Comparison of ENCODE assay signal across 7 cellular contexts in genomic region chr12:50070314-50071060, GRCh38. TPM values are rescaled to one million over a fixed set of nuclear protein-coding genes. Genes with fewer than 3 reads are reported as not detected.
A peak's percentile ranks its signal among the peaks of the same experiment; 100 is the strongest.
DNase-seq lines count a peak whose midpoint lies in the region; ATAC-seq and TF ChIP-seq lines count a peak whose summit lies in the region.

No MANE protein-coding gene starts in this region.

- no peaks in the 10 kb centered on the region for H3K36me3 ChIP-seq in skeletal muscle tissue (ENCODE audit: control insufficient read depth in 3 of 3, insufficient read depth in 3 of 3, low read length in 3 of 3)

- no peaks in the 10 kb centered on the region for H3K9me3 ChIP-seq in skeletal muscle tissue (ENCODE audit: control insufficient read depth in 3 of 3, low read length in 3 of 3)

- TF ChIP-seq CTCF in GM12872 (IDR thresholded peaks at IDR 0.05; ENCODE audit: insufficient read depth, low read depth, low read length) (peak; percentile 98), astrocyte of the spinal cord (IDR thresholded peaks at IDR 0.05; ENCODE audit: low read depth, low read length) (peak; percentile 98)

- H3K9ac ChIP-seq in skeletal muscle tissue (ENCODE audit: low read depth in 1 of 3, low read length in 3 of 3): peak overlapping the region in 1 of 3 donors; percentile 25

- DNase-seq in NCI-H1417 treated with DMSO at 0.1 percent for 48 hours (lab: John Stamatoyannopoulos, UW) (peak; percentile 16), T-helper 2 cell (peak in 3 of 5 experiments; percentile 47 to 65 (median 50)), astrocyte of the spinal cord (ENCODE audit: low read depth, low spot score) (peak; percentile 83), iPS-NIHi11 (ENCODE audit: low spot score) (peak; percentile 77)

- peaks cover 8 to 14% (median 11%) of the 10 kb centered on the region in 3 donors for H3K4me1 ChIP-seq in skeletal muscle tissue (ENCODE audit: control insufficient read depth in 3 of 3, insufficient read depth in 3 of 3, low read length in 3 of 3)

- ATAC-seq in HG03354 (IDR thresholded peaks at IDR 0.05; ENCODE audit: poor library complexity, severe bottlenecking, unreplicated experiment): no peak

- in situ Hi-C loops in astrocyte of the spinal cord (cut with HindIII; ENCODE audit: low sequenced_read_pairs): no loop called here

- no peak overlapping the region for H3K27ac ChIP-seq in skeletal muscle tissue (ENCODE audit: low read depth, low read length)

- no peaks in the 10 kb centered on the region for H3K27me3 ChIP-seq in skeletal muscle tissue (ENCODE audit: control insufficient read depth in 3 of 3, insufficient read depth in 3 of 3, low read length in 3 of 3)

- H3K4me3 ChIP-seq in astrocyte of the spinal cord (ENCODE audit: low read depth, low read length) (no peak overlapping the region), skeletal muscle tissue (ENCODE audit: low read length in 3 of 3) (peak overlapping the region in 2 of 3 donors; percentile 13 to 68)

RNA-seq across cellular contexts. Expression of gene ASIC1, which starts 13.1 kb away (rescaled TPM):
- total RNA-seq in skeletal muscle tissue: 2.6 TPM

RNA-seq across cellular contexts. Expression of gene SMARCD1, which starts 14.7 kb away (rescaled TPM):
- 19.3 TPM for total RNA-seq in skeletal muscle tissue

RNA-seq across cellular contexts. Expression of gene GPD1, which starts 33.3 kb away (rescaled TPM):
- total RNA-seq in skeletal muscle tissue: 104 TPM

RNA-seq across cellular contexts. Expression of gene COX14, which starts 41.5 kb away (rescaled TPM):
- total RNA-seq in skeletal muscle tissue: 37.1 TPM

RNA-seq across cellular contexts. Expression of gene RACGAP1, which starts 45.2 kb away (rescaled TPM):
- 23.5 TPM for total RNA-seq in skeletal muscle tissue

Comparison
In these comparisons a context has a peak if more than half of its experiments do, and no peak if none do; other contexts are left out.
1. DNase-seq: peak in every context shown above with its lines; median percentile 83 in astrocyte of the spinal cord; 77 in iPS-NIHi11; 50 in T-helper 2 cell; 16 in NCI-H1417 treated with DMSO at 0.1 percent for 48 hours.